8 cellular contexts compared by ENCODE assay signal in genomic region chr1:154272217-154272998, GRCh38. TPM values are rescaled to one million over a fixed set of nuclear protein-coding genes. Genes with fewer than 3 reads are reported as not detected.
DNase-seq lines count a peak whose midpoint lies in the region; ATAC-seq and TF ChIP-seq lines count a peak whose summit lies in the region.

HAX1 (plus strand) TSS chr1:154272629; CDS start chr1:154272724, 95 bp downstream.

- peaks cover 16 to 24% (median 24%) of the 10 kb centered on the region in 4 donors for H3K4me1 ChIP-seq in esophagus muscularis mucosa

- no peak for TF ChIP-seq EP300 in esophagus muscularis mucosa (IDR thresholded peaks at IDR 0.05)

- H3K27me3 ChIP-seq in esophagus muscularis mucosa: no peaks in the 10 kb centered on the region

- peaks cover 36 to 70% (median 51%) of the 10 kb centered on the region in 4 donors for H3K36me3 ChIP-seq in esophagus muscularis mucosa

- in situ Hi-C loops in KBM-7 (cut with MboI; ENCODE audit: low pct_unique_long_range_greater_than_20kb, low sequenced_read_pairs): no loop called here

- DNase-seq in DMS53 treated with DMSO at 0.1 percent for 48 hours (lab: John Stamatoyannopoulos, UW; ENCODE audit: unreplicated experiment) (peak; percentile 79), KBM-7 (peak; percentile 100), esophagus muscularis mucosa (ENCODE audit: extremely low spot score) (peak; percentile 98), myocyte (ENCODE audit: low read depth) (peak; percentile 95)
- peak; percentile 96 for DNase-seq in activated T-cell treated with anti-CD3 and anti-CD28 coated beads, Interleukin-2, amount 50 U/mL, for 4 hours
- DNase-seq in stimulated activated effector memory CD8-positive, alpha-beta T cell treated with anti-CD3 and anti-CD28 coated beads, Interleukin-12 subunit alpha, Interleukin-12 subunit beta, amount 100 ng/mL, for 72 hours (ENCODE audit: low spot score in 2 of 2): peak; percentile 84 to 96

- TF ChIP-seq POLR2A in esophagus muscularis mucosa (IDR thresholded peaks at IDR 0.05; ENCODE audit: low read depth): peak; percentile 41

- H3K9me3 Mint-ChIP-seq in activated T-cell treated with anti-CD3 and anti-CD28 coated beads, Interleukin-2, amount 50 U/mL, for 4 hours: no peaks in the 10 kb centered on the region
- no peaks in the 10 kb centered on the region for H3K9me3 Mint-ChIP-seq in stimulated activated effector memory CD8-positive, alpha-beta T cell treated with anti-CD3 and anti-CD28 coated beads, Interleukin-12 subunit alpha, Interleukin-12 subunit beta, amount 100 ng/mL, for 72 hours

- under 1% methylated on average over 28 of the region's 47 CpGs for WGBS in esophagus muscularis mucosa

- H3K4me3 ChIP-seq in esophagus muscularis mucosa: peak within 1 kb of the TSS; percentile 70 to 86 (median 73)

- H3K4me1 Mint-ChIP-seq in activated T-cell treated with anti-CD3 and anti-CD28 coated beads, Interleukin-2, amount 50 U/mL, for 4 hours (ENCODE audit: low read depth): peaks cover 38% of the 10 kb centered on the region
- H3K4me1 Mint-ChIP-seq in stimulated activated effector memory CD8-positive, alpha-beta T cell treated with anti-CD3 and anti-CD28 coated beads, Interleukin-12 subunit alpha, Interleukin-12 subunit beta, amount 100 ng/mL, for 72 hours: peaks cover 49% of the 10 kb centered on the region

- ATAC-seq in GM21619 (IDR thresholded peaks at IDR 0.05; ENCODE audit: unreplicated experiment): peak; percentile 87
- peak; percentile 88 to 96 for ATAC-seq in activated T-cell treated with anti-CD3 and anti-CD28 coated beads, Interleukin-2, amount 50 U/mL, for 4 hours
- peak; percentile 95 for ATAC-seq in stimulated activated effector memory CD8-positive, alpha-beta T cell treated with anti-CD3 and anti-CD28 coated beads, Interleukin-12 subunit alpha, Interleukin-12 subunit beta, amount 100 ng/mL, for 72 hours

- peak; percentile 72 to 87 (median 77) for TF ChIP-seq CTCF in esophagus muscularis mucosa (IDR thresholded peaks at IDR 0.05)

- H3K27me3 Mint-ChIP-seq in activated T-cell treated with anti-CD3 and anti-CD28 coated beads, Interleukin-2, amount 50 U/mL, for 4 hours (ENCODE audit: low read depth): no peaks in the 10 kb centered on the region

- H3K36me3 Mint-ChIP-seq in activated T-cell treated with anti-CD3 and anti-CD28 coated beads, Interleukin-2, amount 50 U/mL, for 4 hours (ENCODE audit: insufficient read depth): peaks cover 34% of the 10 kb centered on the region
- peaks cover 90% of the 10 kb centered on the region for H3K36me3 Mint-ChIP-seq in stimulated activated effector memory CD8-positive, alpha-beta T cell treated with anti-CD3 and anti-CD28 coated beads, Interleukin-12 subunit alpha, Interleukin-12 subunit beta, amount 100 ng/mL, for 72 hours

- no peaks in the 10 kb centered on the region for H3K9me3 ChIP-seq in esophagus muscularis mucosa

- peak within 1 kb of the TSS; percentile 86 to 92 (median 87) for H3K27ac ChIP-seq in esophagus muscularis mucosa (replicated peaks in 1 of 4)

- peak within 1 kb of the TSS; percentile 99 for H3K4me3 Mint-ChIP-seq in activated T-cell treated with anti-CD3 and anti-CD28 coated beads, Interleukin-2, amount 50 U/mL, for 4 hours
- H3K4me3 Mint-ChIP-seq in stimulated activated effector memory CD8-positive, alpha-beta T cell treated with anti-CD3 and anti-CD28 coated beads, Interleukin-12 subunit alpha, Interleukin-12 subunit beta, amount 100 ng/mL, for 72 hours: peak within 1 kb of the TSS; percentile 98

- intact Hi-C loops in esophagus muscularis mucosa (cut with DNase I): loop anchor here (2.0 to 5.0 kb wide), 3 partner anchors 50 to 75 kb away; partner anchors contain the start of genes AQP10 and UBAP2L

- H3K27ac Mint-ChIP-seq in stimulated activated effector memory CD8-positive, alpha-beta T cell treated with anti-CD3 and anti-CD28 coated beads, Interleukin-12 subunit alpha, Interleukin-12 subunit beta, amount 100 ng/mL, for 72 hours: peak within 1 kb of the TSS; percentile 99

TF ChIP-seq in PFSK-1, 5 proteins besides CTCF, POLR2A, EP300 and RAD21:
- TF ChIP-seq FOXP2 (optimal IDR thresholded peaks at IDR 0.05; ENCODE audit: borderline replicate concordance, extremely low read depth, extremely low read length, insufficient read depth) (peak; percentile 16), POLR2AphosphoS5 (IDR thresholded peaks at IDR 0.05; ENCODE audit: low read depth, low read length) (peak; percentile 80), SIN3A (IDR thresholded peaks at IDR 0.05; ENCODE audit: borderline replicate concordance, insufficient read depth, low read length) (no peak; the same call in 1 of the 2 replicates), TAF1 (IDR thresholded peaks at IDR 0.05; ENCODE audit: borderline replicate concordance, insufficient read depth, low read length) (peak; percentile 76; the same call in 1 of the 2 replicates)
- TF ChIP-seq, protein P1, sequence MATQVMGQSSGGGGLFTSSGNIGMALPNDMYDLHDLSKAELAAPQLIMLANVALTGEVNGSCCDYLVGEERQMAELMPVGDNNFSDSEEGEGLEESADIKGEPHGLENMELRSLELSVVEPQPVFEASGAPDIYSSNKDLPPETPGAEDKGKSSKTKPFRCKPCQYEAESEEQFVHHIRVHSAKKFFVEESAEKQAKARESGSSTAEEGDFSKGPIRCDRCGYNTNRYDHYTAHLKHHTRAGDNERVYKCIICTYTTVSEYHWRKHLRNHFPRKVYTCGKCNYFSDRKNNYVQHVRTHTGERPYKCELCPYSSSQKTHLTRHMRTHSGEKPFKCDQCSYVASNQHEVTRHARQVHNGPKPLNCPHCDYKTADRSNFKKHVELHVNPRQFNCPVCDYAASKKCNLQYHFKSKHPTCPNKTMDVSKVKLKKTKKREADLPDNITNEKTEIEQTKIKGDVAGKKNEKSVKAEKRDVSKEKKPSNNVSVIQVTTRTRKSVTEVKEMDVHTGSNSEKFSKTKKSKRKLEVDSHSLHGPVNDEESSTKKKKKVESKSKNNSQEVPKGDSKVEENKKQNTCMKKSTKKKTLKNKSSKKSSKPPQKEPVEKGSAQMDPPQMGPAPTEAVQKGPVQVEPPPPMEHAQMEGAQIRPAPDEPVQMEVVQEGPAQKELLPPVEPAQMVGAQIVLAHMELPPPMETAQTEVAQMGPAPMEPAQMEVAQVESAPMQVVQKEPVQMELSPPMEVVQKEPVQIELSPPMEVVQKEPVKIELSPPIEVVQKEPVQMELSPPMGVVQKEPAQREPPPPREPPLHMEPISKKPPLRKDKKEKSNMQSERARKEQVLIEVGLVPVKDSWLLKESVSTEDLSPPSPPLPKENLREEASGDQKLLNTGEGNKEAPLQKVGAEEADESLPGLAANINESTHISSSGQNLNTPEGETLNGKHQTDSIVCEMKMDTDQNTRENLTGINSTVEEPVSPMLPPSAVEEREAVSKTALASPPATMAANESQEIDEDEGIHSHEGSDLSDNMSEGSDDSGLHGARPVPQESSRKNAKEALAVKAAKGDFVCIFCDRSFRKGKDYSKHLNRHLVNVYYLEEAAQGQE (IDR thresholded peaks at IDR 0.05; ENCODE audit: insufficient read depth in 1 of 2, low read depth in 2 of 2, low read length in 2 of 2): peak in 1 of 2 experiments; percentile 67; a peak in 2 of 4 replicates
TF ChIP-seq in PFSK-1: peak in this region for 4.

RNA-seq across cellular contexts. Expression of gene HAX1, which starts in this region (rescaled TPM):
- polyA plus RNA-seq in PFSK-1 (2012; ENCODE audit: insufficient read length, low read depth): 206 TPM
- total RNA-seq in activated T-cell treated with anti-CD3 and anti-CD28 coated beads, Interleukin-2, amount 50 U/mL, for 4 hours: 100 to 1,000 TPM; 131 to 178 (median 157) TPM
- total RNA-seq in esophagus muscularis mucosa: 100 to 1,000 TPM in 2 of 4 donors, 10 to 100 TPM in 2; 71.0 to 127 (median 104) TPM
- 91.7 and 115 TPM in 2 replicates for total RNA-seq in myocyte
- polyA plus RNA-seq in myocyte (2012): 165 TPM

Comparison
In these comparisons a context has a peak if more than half of its experiments do, and no peak if none do; other contexts are left out.
1. Peak in every context shown above with its lines: DNase-seq, ATAC-seq, H3K4me3 ChIP-seq and H3K27ac ChIP-seq.